Comparison of ENCODE assay signal across 14 cellular contexts in genomic region chr3:168091961-168092360, GRCh38. TPM values are rescaled to one million over a fixed set of nuclear protein-coding genes. Genes with fewer than 3 reads are reported as not detected.
DNase-seq lines count a peak whose midpoint lies in the region; ATAC-seq and TF ChIP-seq lines count a peak whose summit lies in the region.
"Had no signal": no experiment of that assay in that cellular context is flagged by ENCODE, and none has a peak within 500 bp of the region (broad histone marks: within the 10 kb centered on the region; RNA-seq: fewer than 3 reads in every experiment).

No MANE protein-coding gene starts in this region.

- H3K79me2 ChIP-seq in KMS-11 (ENCODE audit: insufficient read depth, low read depth) (peaks cover 78% of the 10 kb centered on the region), SU-DHL-6 (ENCODE audit: insufficient read depth, low read length) (peaks cover 70% of the 10 kb centered on the region), mesendoderm (ENCODE audit: control insufficient read depth, insufficient read depth, low read length) (peaks cover 37% of the 10 kb centered on the region)

- no peak overlapping the region for H2AFZ ChIP-seq in KMS-11 (ENCODE audit: low read depth)
- no peak overlapping the region for H2AFZ ChIP-seq in SU-DHL-6 (ENCODE audit: low read depth, low read length, severe bottlenecking)

- peaks cover 8% of the 10 kb centered on the region for H3F3A ChIP-seq in SU-DHL-6 (ENCODE audit: insufficient read depth)

- peaks cover 11% of the 10 kb centered on the region for H4K20me1 ChIP-seq in KMS-11 (ENCODE audit: insufficient read depth)
- peaks cover 21% of the 10 kb centered on the region; the same call in 1 of the 2 replicates for H4K20me1 ChIP-seq in SU-DHL-6 (ENCODE audit: low read depth, low read length)

- H4K5ac ChIP-seq in mesendoderm (ENCODE audit: low read length): no peak overlapping the region

- no peaks in the 10 kb centered on the region for H3K9me2 ChIP-seq in SU-DHL-6 (replicated peaks; ENCODE audit: insufficient read depth, low read length)

- no peak overlapping the region for H2BK5ac ChIP-seq in mesendoderm (ENCODE audit: low read length)

- H3K4me2 ChIP-seq in KMS-11 (peak overlapping the region; percentile 93; the same call in 1 of the 2 replicates), SU-DHL-6 (ENCODE audit: low read depth, low read length, poor library complexity, severe bottlenecking) (peak overlapping the region; percentile 90), mesendoderm (ENCODE audit: low read length) (no peak overlapping the region)

- no peaks in the 10 kb centered on the region for H3K27me3 ChIP-seq in KMS-11 (ENCODE audit: insufficient read depth, low read depth)
- no peaks in the 10 kb centered on the region for H3K27me3 ChIP-seq in SU-DHL-6 (ENCODE audit: low read length)
- H3K27me3 ChIP-seq in mesendoderm (ENCODE audit: insufficient read depth, low read length, poor library complexity): no peaks in the 10 kb centered on the region

- peak overlapping the region; percentile 8 for H3K56ac ChIP-seq in mesendoderm (ENCODE audit: low read length)

- H3K79me1 ChIP-seq in mesendoderm (ENCODE audit: low read length): peaks cover 3% of the 10 kb centered on the region

- no peaks in the 10 kb centered on the region for H3K36me3 ChIP-seq in KMS-11 (ENCODE audit: insufficient read depth)
- H3K36me3 ChIP-seq in SU-DHL-6 (ENCODE audit: low read length): no peaks in the 10 kb centered on the region
- no peaks in the 10 kb centered on the region for H3K36me3 ChIP-seq in mesendoderm (ENCODE audit: control insufficient read depth, insufficient read depth, low read length)

- peaks cover 65% of the 10 kb centered on the region for H3K4me1 ChIP-seq in KMS-11 (ENCODE audit: low read depth, poor library complexity, severe bottlenecking)
- peaks cover 10% of the 10 kb centered on the region for H3K4me1 ChIP-seq in mesendoderm (ENCODE audit: control insufficient read depth, low read depth, low read length)

- H3K4me3 ChIP-seq in KMS-11 (IDR thresholded peaks at IDR 0.05; ENCODE audit: insufficient read depth, low read depth, low read length) (no peak overlapping the region), SU-DHL-6 (ENCODE audit: insufficient read depth, low read length, poor library complexity, severe bottlenecking) (no peak overlapping the region), mesendoderm (ENCODE audit: low read length) (no peak overlapping the region)

- intact Hi-C loops in sciatic nerve (cut with DNase I): loop anchor here (10.0 kb wide), 1 partner anchor 47 kb away; no protein-coding TSS in a partner anchor

- TF ChIP-seq CTCF in KMS-11 (conservative IDR thresholded peaks at IDR 0.05; ENCODE audit: low read depth, low read length): no peak
- TF ChIP-seq CTCF in SU-DHL-6 (IDR thresholded peaks at IDR 0.05; ENCODE audit: insufficient read depth, low read length, poor library complexity, severe bottlenecking): no peak

- H2BK15ac ChIP-seq in mesendoderm (replicated peaks; ENCODE audit: low read depth): no peak overlapping the region

- H2BK120ac ChIP-seq in mesendoderm (ENCODE audit: low read depth, low read length): no peak overlapping the region

- H4K8ac ChIP-seq in mesendoderm (ENCODE audit: low read depth, low read length): no peak overlapping the region

- peak overlapping the region; percentile 68 for H3K18ac ChIP-seq in mesendoderm (ENCODE audit: low read length)

- ATAC-seq in sciatic nerve: no peak
- ATAC-seq: stimulated activated naive CD8-positive, alpha-beta T cell treated with anti-CD3 and anti-CD28 coated beads, Interleukin-15, Interleukin-2, amounts not matched to agents 100 U/mL and 50 U/mL, for 24 hours had no signal

- DNase-seq in COR-L47 (lab: John Stamatoyannopoulos, UW): peak; percentile 64
- DNase-seq in mesendoderm: no peak
- DNase-seq in sciatic nerve (ENCODE audit: low spot score): no peak
- no peak for DNase-seq in NCI-H1930 (lab: John Stamatoyannopoulos, UW)
- DNase-seq in activated CD4-positive, alpha-beta T cell treated with anti-CD3 and anti-CD28 coated beads for 48 hours: no peak
- DNase-seq in mucosa of gallbladder (ENCODE audit: low spot score): no peak
- DNase-seq: KBM-7; midbrain; NCI-H2029 treated with DMSO at 0.1 percent for 48 hours; stimulated activated naive CD8-positive, alpha-beta T cell treated with anti-CD3 and anti-CD28 coated beads, Interleukin-15, Interleukin-2, amounts not matched to agents 100 U/mL and 50 U/mL, for 24 hours; T1000 had no signal

- H3K27ac ChIP-seq in KMS-11 (no peak overlapping the region), SU-DHL-6 (ENCODE audit: low read depth, low read length) (no peak overlapping the region), mesendoderm (ENCODE audit: low read depth, low read length) (no peak overlapping the region)
- H3K27ac ChIP-seq: C4-2B had no signal

- H3K9me3 ChIP-seq in SU-DHL-6 (ENCODE audit: insufficient read depth, low read length): no peaks in the 10 kb centered on the region

- H3K4ac ChIP-seq in mesendoderm (ENCODE audit: low read depth, low read length): no peak overlapping the region

- H3K9ac ChIP-seq in KMS-11 (no peak overlapping the region), SU-DHL-6 (ENCODE audit: low read length) (no peak overlapping the region), mesendoderm (ENCODE audit: low read length) (no peak overlapping the region)

- H2AK5ac ChIP-seq in mesendoderm (ENCODE audit: low read length): no peak overlapping the region

- H3K23ac ChIP-seq in mesendoderm (ENCODE audit: low read length): no peak overlapping the region

RNA-seq across cellular contexts. Expression of gene GOLIM4, which starts 3.8 kb away (rescaled TPM):
- 29.3 TPM for polyA plus RNA-seq in mesendoderm (2013, experiment 1 of 2)
- 28.5 TPM for polyA plus RNA-seq in mesendoderm (2013, experiment 2 of 2)
- total RNA-seq in sciatic nerve: 48.9 TPM
- 76.6 TPM for total RNA-seq in mucosa of gallbladder
